15 cellular contexts compared by ENCODE assay signal in the genomic region with DNA sequence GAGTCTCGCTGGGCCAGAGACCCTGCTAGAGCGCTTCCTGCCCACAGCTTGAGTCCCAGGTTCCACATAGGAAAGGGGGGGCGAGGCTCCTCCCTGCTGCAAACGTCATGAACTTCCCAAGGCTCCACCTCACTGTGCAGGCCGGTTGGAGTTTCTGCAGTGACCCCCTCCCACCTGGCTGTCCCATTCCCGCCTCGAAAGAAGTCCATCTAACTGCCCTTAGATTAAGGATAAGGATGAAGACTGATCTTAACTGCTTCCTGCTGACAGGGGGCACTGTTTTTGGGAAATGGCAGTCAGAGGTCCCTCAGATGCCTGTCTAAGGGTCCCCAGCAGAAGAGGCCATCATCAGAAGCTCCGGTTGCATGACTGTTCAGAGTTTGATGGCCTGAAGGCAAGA.
DNase-seq lines count a peak whose midpoint lies in the region; ATAC-seq and TF ChIP-seq lines count a peak whose summit lies in the region.
"Had no signal": no experiment of that assay in that cellular context is flagged by ENCODE, and none has a peak within 500 bp of the region (broad histone marks: within the 10 kb centered on the region; RNA-seq: fewer than 3 reads in every experiment).

No MANE protein-coding gene starts in this region.

- no peaks in the 10 kb centered on the region for H3K36me3 ChIP-seq in OCI-LY7 (ENCODE audit: insufficient read depth, low read length)
- no peaks in the 10 kb centered on the region for H3K36me3 ChIP-seq in endodermal cell (ENCODE audit: control insufficient read depth, insufficient read depth, low read length)

- H3K4me3 ChIP-seq in right cardiac atrium (ENCODE audit: low read length) (no peak overlapping the region), OCI-LY7 (ENCODE audit: low read depth, low read length, poor library complexity, severe bottlenecking) (no peak overlapping the region), endodermal cell (ENCODE audit: low read length) (no peak overlapping the region)

- CTCF ChIA-PET in OCI-LY7 (lab: Charles Lee; ENCODE audit: unreplicated experiment), result no interaction called here

- peak; percentile 23; the same call in 1 of the 2 replicates for TF ChIP-seq CTCF in OCI-LY7 (conservative IDR thresholded peaks at IDR 0.05; ENCODE audit: low read length)
- TF ChIP-seq CTCF in endodermal cell (conservative IDR thresholded peaks at IDR 0.05), result peak; percentile 58

- intact Hi-C loops in right cardiac atrium (cut with DNase I), result no loop called here
- intact Hi-C loops in Right ventricle myocardium inferior (cut with DNase I), result no loop called here
- intact Hi-C loops in OCI-LY7 (cut with micrococcal nuclease; ENCODE audit: unreplicated experiment), result no loop called here

- BruUV-seq in OCI-LY7 (replicated peaks; lab: Mats Ljungman, UMichigan), result no TSS peak

- peaks cover 16% of the 10 kb centered on the region for H3K4me1 Mint-ChIP-seq in endodermal cell

- H3K9me2 ChIP-seq in OCI-LY7 (ENCODE audit: insufficient read depth, low read length), result no peaks in the 10 kb centered on the region

- no peaks in the 10 kb centered on the region for H3K79me2 ChIP-seq in OCI-LY7 (ENCODE audit: insufficient read depth, low read depth, low read length)

- H3K27me3 Mint-ChIP-seq in endodermal cell (ENCODE audit: insufficient read depth), result peaks cover 6% of the 10 kb centered on the region
- H3K27me3 Mint-ChIP-seq: CD4-positive, alpha-beta T cell had no signal

- no peaks in the 10 kb centered on the region for H4K20me1 ChIP-seq in OCI-LY7 (ENCODE audit: insufficient read depth, low read length)

- H2AFZ ChIP-seq in OCI-LY7 (ENCODE audit: low read length), result no peak overlapping the region

- no peak overlapping the region for H3K9ac ChIP-seq in endodermal cell (ENCODE audit: extremely low read depth, low read length, poor library complexity, severe bottlenecking)

- no peak overlapping the region for H3K4me2 ChIP-seq in OCI-LY7 (ENCODE audit: low read length)

- peaks cover 3% of the 10 kb centered on the region for H3K9me3 Mint-ChIP-seq in endodermal cell
- H3K9me3 Mint-ChIP-seq: CD4-positive, alpha-beta T cell had no signal

- H3K27me3 ChIP-seq in right cardiac atrium (ENCODE audit: control insufficient read depth, insufficient read depth) (no peaks in the 10 kb centered on the region), endodermal cell (ENCODE audit: control insufficient read depth, insufficient read depth, low read length, poor library complexity, severe bottlenecking) (no peaks in the 10 kb centered on the region)

- 63% methylated on average over 8 of the region's 8 CpGs for WGBS in right cardiac atrium
- 78 to 87% methylated on average over 7 to 8 of the region's 8 CpGs for WGBS in endodermal cell (ENCODE audit: insufficient coverage in 1 of 2, insufficient read length in 1 of 2), 2 experiments

- no peaks in the 10 kb centered on the region for H3K36me3 Mint-ChIP-seq in endodermal cell (ENCODE audit: low read depth)

- H3K27ac ChIP-seq in right cardiac atrium (ENCODE audit: low read length) (no peak overlapping the region), OCI-LY7 (ENCODE audit: low read depth, low read length, poor library complexity, severe bottlenecking) (no peak overlapping the region), endodermal cell (ENCODE audit: low read depth, low read length) (no peak overlapping the region)

- POLR2A ChIA-PET in OCI-LY7 (lab: Charles Lee), result no interaction called here

- DNase-seq in right cardiac atrium (peak in 2 of 3 donors; percentile 28 to 34), Right ventricle myocardium inferior (ENCODE audit: missing footprints) (no peak), OCI-LY7 (ENCODE audit: low spot score) (no peak), endodermal cell (peak; percentile 49), superior temporal gyrus (ENCODE audit: extremely low spot score) (no peak), NCI-H146 treated with DMSO at 0.1 percent for 48 hours (lab: John Stamatoyannopoulos, UW; ENCODE audit: unreplicated experiment) (no peak)
- DNase-seq: CD4-positive, alpha-beta T cell; DMS79 treated with DMSO at 0.1 percent for 48 hours; H7; Kasumi-1; NCI-H1417; NCI-H2029 treated with DMSO at 0.1 percent for 48 hours; NCI-H524; SIG-M5 had no signal

- H3K9me3 ChIP-seq in right cardiac atrium (ENCODE audit: control insufficient read depth, low read length), result no peaks in the 10 kb centered on the region
- no peaks in the 10 kb centered on the region for H3K9me3 ChIP-seq in OCI-LY7 (ENCODE audit: low read length)
- no peaks in the 10 kb centered on the region for H3K9me3 ChIP-seq in endodermal cell (ENCODE audit: control insufficient read depth, low read length)

- no peak overlapping the region for H3K4me3 Mint-ChIP-seq in endodermal cell
- H3K4me3 Mint-ChIP-seq: CD4-positive, alpha-beta T cell had no signal

- H3K4me1 ChIP-seq in right cardiac atrium (ENCODE audit: control insufficient read depth, insufficient read depth, low read length) (no peaks in the 10 kb centered on the region), OCI-LY7 (ENCODE audit: insufficient read depth, low read length, poor library complexity, severe bottlenecking) (no peaks in the 10 kb centered on the region), endodermal cell (ENCODE audit: control insufficient read depth, insufficient read depth, low read length) (peaks cover 2% of the 10 kb centered on the region)

- ATAC-seq in right cardiac atrium, result no peak
- no peak for ATAC-seq in Right ventricle myocardium inferior
- no peak for ATAC-seq in GM21723 (IDR thresholded peaks at IDR 0.05; ENCODE audit: unreplicated experiment)

- no peak overlapping the region for H3K27ac Mint-ChIP-seq in endodermal cell
- H3K27ac Mint-ChIP-seq: CD4-positive, alpha-beta T cell had no signal

Comparison
In these comparisons a context has a peak if more than half of its experiments do, and no peak if none do; other contexts are left out.
1. DNase-seq: peak in right cardiac atrium (2 of 3) and endodermal cell (single experiment); none in Right ventricle myocardium inferior (single experiment), OCI-LY7 (single experiment), superior temporal gyrus (single experiment) and NCI-H146 treated with DMSO at 0.1 percent for 48 hours (single experiment).